ENCODE assay signal across 16 cellular contexts in the genomic region with DNA sequence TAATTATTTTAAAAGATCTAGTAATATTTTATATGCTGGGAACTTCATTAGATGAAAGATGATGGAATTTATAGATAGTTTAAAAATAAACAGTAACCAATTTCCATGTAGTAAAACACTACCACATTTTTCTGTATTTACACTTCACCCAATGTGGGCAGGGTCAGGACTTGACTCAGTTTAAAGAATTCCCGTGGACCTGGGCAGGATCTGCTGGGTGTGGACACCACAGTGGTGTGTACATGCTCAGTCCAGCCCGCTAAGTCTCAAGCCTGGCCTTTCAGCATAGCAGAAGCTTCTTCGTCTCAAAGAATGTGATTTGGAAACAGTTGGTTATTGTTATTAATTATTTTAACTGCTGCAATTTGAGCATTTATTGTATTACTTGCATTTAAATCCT.
A peak's percentile ranks its signal among the peaks of the same experiment; 100 is the strongest.
DNase-seq lines count a peak whose midpoint lies in the region; ATAC-seq and TF ChIP-seq lines count a peak whose summit lies in the region.
"Had no signal": no experiment of that assay in that cellular context is flagged by ENCODE, and none has a peak within 500 bp of the region (broad histone marks: within the 10 kb centered on the region; RNA-seq: fewer than 3 reads in every experiment).

No MANE protein-coding gene starts in this region.

- no peak overlapping the region for H2AK5ac ChIP-seq in trophoblast cell (ENCODE audit: low read length)

- no peak overlapping the region for H3K18ac ChIP-seq in trophoblast cell (ENCODE audit: low read length)

- no peak overlapping the region for H3K4me3 Mint-ChIP-seq in activated T-cell treated with anti-CD3 and anti-CD28 coated beads, Interleukin-2, amount 50 U/mL, for 24 hours
- H3K4me3 Mint-ChIP-seq: central memory CD8-positive, alpha-beta T cell; mesothelial cell of epicardium; WTC11 had no signal

- WGBS in trophoblast cell (ENCODE audit: extremely low coverage, insufficient coverage, insufficient read length) = no CpG with 5 or more reads among the region's 3 CpGs

- H3K4me1 Mint-ChIP-seq in activated T-cell treated with anti-CD3 and anti-CD28 coated beads, Interleukin-2, amount 50 U/mL, for 24 hours (ENCODE audit: low read depth) = peaks cover 10% of the 10 kb centered on the region

- H3K9me3 Mint-ChIP-seq in activated T-cell treated with anti-CD3 and anti-CD28 coated beads, Interleukin-2, amount 50 U/mL, for 24 hours = no peaks in the 10 kb centered on the region
- H3K9me3 Mint-ChIP-seq: central memory CD8-positive, alpha-beta T cell; mesothelial cell of epicardium; WTC11 had no signal

- H2BK120ac ChIP-seq in trophoblast cell (ENCODE audit: insufficient read depth, low read length, poor library complexity) = no peak overlapping the region

- H3K27me3 ChIP-seq in ACC112 (ENCODE audit: insufficient read depth, low read length) (no peaks in the 10 kb centered on the region), trophoblast cell (ENCODE audit: insufficient read depth, low read length) (no peaks in the 10 kb centered on the region)

- H3K23ac ChIP-seq in trophoblast cell (ENCODE audit: low read length) = no peak overlapping the region

- no peak overlapping the region for H4K8ac ChIP-seq in trophoblast cell (ENCODE audit: low read depth, low read length)

- H3K79me1 ChIP-seq in trophoblast cell (ENCODE audit: low read length) = no peaks in the 10 kb centered on the region

- H3K4me2 ChIP-seq in trophoblast cell (ENCODE audit: low read length) = no peak overlapping the region

- no peak overlapping the region for H4K91ac ChIP-seq in trophoblast cell (ENCODE audit: low read depth, low read length)

- H3K14ac ChIP-seq in trophoblast cell (ENCODE audit: low read length) = no peak overlapping the region

- H2BK5ac ChIP-seq in trophoblast cell (ENCODE audit: low read depth, low read length, poor library complexity) = no peak overlapping the region

- H3K9me3 ChIP-seq in trophoblast cell (ENCODE audit: insufficient read depth, low read depth, low read length) = no peaks in the 10 kb centered on the region

- H3K36me3 ChIP-seq in ACC112 (ENCODE audit: insufficient read depth, low read length) (no peaks in the 10 kb centered on the region), trophoblast cell (ENCODE audit: control insufficient read depth in 1 of 2, insufficient read depth in 2 of 2, low read length in 2 of 2) (peaks cover 2% of the 10 kb centered on the region in 2 experiments)

- no peak overlapping the region for H3K4ac ChIP-seq in trophoblast cell (ENCODE audit: low read depth, low read length)

- no peaks in the 10 kb centered on the region for H3K79me2 ChIP-seq in ACC112 (ENCODE audit: control insufficient read depth, insufficient read depth, low read length, unreplicated experiment)
- peaks cover 1% of the 10 kb centered on the region for H3K79me2 ChIP-seq in trophoblast cell (ENCODE audit: control insufficient read depth, insufficient read depth, low read length, poor library complexity)

- H3K4me1 ChIP-seq in ACC112 (ENCODE audit: control insufficient read depth, insufficient read depth, low read length, unreplicated experiment) = peaks cover 51% of the 10 kb centered on the region
- H3K4me1 ChIP-seq in trophoblast cell (ENCODE audit: control insufficient read depth in 1 of 2, insufficient read depth in 2 of 2, low read length in 2 of 2) = peaks cover 2% of the 10 kb centered on the region in 2 experiments

- TF ChIP-seq CTCF in VCaP (conservative IDR thresholded peaks at IDR 0.05) = no peak
- TF ChIP-seq CTCF in foreskin fibroblast (IDR thresholded peaks at IDR 0.05; ENCODE audit: low read depth, low read length) = no peak

- H3K27me3 Mint-ChIP-seq in activated T-cell treated with anti-CD3 and anti-CD28 coated beads, Interleukin-2, amount 50 U/mL, for 24 hours = no peaks in the 10 kb centered on the region
- H3K27me3 Mint-ChIP-seq: central memory CD8-positive, alpha-beta T cell had no signal

- H3K9ac ChIP-seq in trophoblast cell (ENCODE audit: low read length) = no peak overlapping the region

- H2AFZ ChIP-seq in ACC112 (ENCODE audit: low read length, unreplicated experiment) (no peak overlapping the region), trophoblast cell (ENCODE audit: insufficient read depth, low read length, poor library complexity) (no peak overlapping the region)

- no peak for ATAC-seq in HG03280 (IDR thresholded peaks at IDR 0.05; ENCODE audit: unreplicated experiment)

- DNase-seq in foreskin fibroblast (peak; percentile 76 to 81), trophoblast cell (peak; percentile 91), DMS53 treated with DMSO at 0.1 percent for 48 hours (lab: John Stamatoyannopoulos, UW; ENCODE audit: unreplicated experiment) (no peak)
- DNase-seq in activated T-cell treated with anti-CD3 and anti-CD28 coated beads, Interleukin-2, amount 50 U/mL, for 24 hours = no peak
- DNase-seq in activated CD4-positive, alpha-beta T cell treated with anti-CD3 and anti-CD28 coated beads for 48 hours = no peak
- DNase-seq: activated T-cell treated with anti-CD3 and anti-CD28 coated beads, Interleukin-2, amount 50 U/mL, for 1 hour; DMS153; MM.1S; NCI-H446; SHP77 had no signal

- H3K27ac Mint-ChIP-seq in activated T-cell treated with anti-CD3 and anti-CD28 coated beads, Interleukin-2, amount 50 U/mL, for 24 hours = no peak overlapping the region
- H3K27ac Mint-ChIP-seq: WTC11 had no signal

- H3K36me3 Mint-ChIP-seq in activated T-cell treated with anti-CD3 and anti-CD28 coated beads, Interleukin-2, amount 50 U/mL, for 24 hours (ENCODE audit: low read depth) = peaks cover 37% of the 10 kb centered on the region

- no peak overlapping the region for H4K12ac ChIP-seq in trophoblast cell (ENCODE audit: low read depth, low read length)

- H2BK12ac ChIP-seq in trophoblast cell (ENCODE audit: low read length) = no peak overlapping the region

- H3K4me3 ChIP-seq in ACC112 (ENCODE audit: low read depth, low read length) (no peak overlapping the region), foreskin fibroblast (ENCODE audit: low read depth in 1 of 2, low read length in 2 of 2) (no peak overlapping the region), trophoblast cell (ENCODE audit: low read depth, low read length) (no peak overlapping the region)

- peak overlapping the region; percentile 68 for H3K27ac ChIP-seq in ACC112 (ENCODE audit: low read depth, low read length)
- H3K27ac ChIP-seq in VCaP = peak overlapping the region; percentile 40
- H3K27ac ChIP-seq in trophoblast cell (ENCODE audit: low read depth, low read length) = no peak overlapping the region

Comparison
In these comparisons a context has a peak if more than half of its experiments do, and no peak if none do; other contexts are left out.
1. DNase-seq: peak in foreskin fibroblast (2 of 2) and trophoblast cell (2 of 2); none in DMS53 treated with DMSO at 0.1 percent for 48 hours (single experiment), activated T-cell treated with anti-CD3 and anti-CD28 coated beads, Interleukin-2, amount 50 U/mL, for 24 hours (single experiment) and activated CD4-positive, alpha-beta T cell treated with anti-CD3 and anti-CD28 coated beads for 48 hours (single experiment).